In genomic region chrX:13472975-13473665, GRCh38 we compare ENCODE assay signal across 9 cellular contexts.
DNase-seq lines count a peak whose midpoint lies in the region; ATAC-seq and TF ChIP-seq lines count a peak whose summit lies in the region.
"Had no signal": no experiment of that assay in that cellular context is flagged by ENCODE, and none has a peak within 500 bp of the region (broad histone marks: within the 10 kb centered on the region; RNA-seq: fewer than 3 reads in every experiment).

No MANE protein-coding gene starts in this region.

- H3K27me3 Mint-ChIP-seq in activated CD4-positive, alpha-beta T cell treated with anti-CD3 and anti-CD28 coated beads, Interleukin-2, amount 10 ng/mL, durations not matched to agents 24 days and 14 days, result no peaks in the 10 kb centered on the region
- no peaks in the 10 kb centered on the region for H3K27me3 Mint-ChIP-seq in activated CD4-positive, alpha-beta memory T cell treated with anti-CD3 and anti-CD28 coated beads for 36 hours

- peak overlapping the region; percentile 78 for H3K4me3 Mint-ChIP-seq in activated CD4-positive, alpha-beta T cell treated with anti-CD3 and anti-CD28 coated beads, Interleukin-2, amount 10 ng/mL, durations not matched to agents 24 days and 14 days
- H3K4me3 Mint-ChIP-seq in activated CD4-positive, alpha-beta memory T cell treated with anti-CD3 and anti-CD28 coated beads for 36 hours, result no peak overlapping the region

- TF ChIP-seq CTCF in right atrium auricular region (IDR thresholded peaks at IDR 0.05) (no peak), thyroid gland (IDR thresholded peaks at IDR 0.05) (no peak)

- CTCF ChIA-PET in activated CD4-positive, alpha-beta memory T cell treated with anti-CD3 and anti-CD28 coated beads for 36 hours (lab: Charles Lee), result interaction anchor here (1.0 to 1.6 kb wide), 4 partner anchors 10 to 527 kb away, joined by 3 to 5 read pairs (median 5); no protein-coding TSS in a partner anchor

- no peak for DNase-seq in activated CD4-positive, alpha-beta T cell treated with anti-CD3 and anti-CD28 coated beads, Interleukin-2, amount 10 ng/mL, durations not matched to agents 24 days and 14 days
- no peak for DNase-seq in activated CD4-positive, alpha-beta T cell treated with anti-CD3 and anti-CD28 coated beads for 4 hours
- no peak for DNase-seq in activated CD4-positive, alpha-beta memory T cell treated with anti-CD3 and anti-CD28 coated beads for 36 hours
- DNase-seq in right atrium auricular region (ENCODE audit: low spot score) (no peak), thyroid gland (no peak), amniotic stem cell (lab: John Stamatoyannopoulos, UW) (no peak)
- DNase-seq in activated CD8-positive, alpha-beta memory T cell treated with anti-CD3 and anti-CD28 coated beads, Interleukin-2, amount 50 U/mL, for 4 hours, result no peak

- no peak for ATAC-seq in GM19351 (IDR thresholded peaks at IDR 0.05; ENCODE audit: unreplicated experiment)

- 34 to 36% methylated on average over 9 of the region's 9 CpGs for WGBS in thyroid gland, 2 donors

- no peaks in the 10 kb centered on the region for H3K9me3 Mint-ChIP-seq in activated CD4-positive, alpha-beta T cell treated with anti-CD3 and anti-CD28 coated beads, Interleukin-2, amount 10 ng/mL, durations not matched to agents 24 days and 14 days
- H3K9me3 Mint-ChIP-seq in activated CD4-positive, alpha-beta memory T cell treated with anti-CD3 and anti-CD28 coated beads for 36 hours, result no peaks in the 10 kb centered on the region

- TF ChIP-seq POLR2A in thyroid gland (IDR thresholded peaks at IDR 0.05), result no peak

- POLR2A ChIA-PET in activated CD4-positive, alpha-beta memory T cell treated with anti-CD3 and anti-CD28 coated beads for 36 hours (lab: Charles Lee), result no interaction called here

- H3K9me3 ChIP-seq in right atrium auricular region, result no peaks in the 10 kb centered on the region
- no peaks in the 10 kb centered on the region for H3K9me3 ChIP-seq in thyroid gland

- H3K4me1 Mint-ChIP-seq in activated CD4-positive, alpha-beta T cell treated with anti-CD3 and anti-CD28 coated beads, Interleukin-2, amount 10 ng/mL, durations not matched to agents 24 days and 14 days, result peaks cover 24% of the 10 kb centered on the region
- H3K4me1 Mint-ChIP-seq in activated CD4-positive, alpha-beta memory T cell treated with anti-CD3 and anti-CD28 coated beads for 36 hours (ENCODE audit: low read depth), result peaks cover 24% of the 10 kb centered on the region

- H3K27ac ChIP-seq in right atrium auricular region, result peak overlapping the region; percentile 37 to 52
- H3K27ac ChIP-seq in thyroid gland, result peak overlapping the region; percentile 5 to 67 (median 58)
- H3K27ac ChIP-seq: SK-N-MC had no signal

- H3K4me1 ChIP-seq in right atrium auricular region (peaks cover 0 to 12% of the 10 kb centered on the region in 2 donors), thyroid gland (peaks cover 0 to 8% of the 10 kb centered on the region in 2 donors)

- intact Hi-C loops in activated CD4-positive, alpha-beta T cell treated with anti-CD3 and anti-CD28 coated beads, Interleukin-2, amount 10 ng/mL, durations not matched to agents 24 days and 14 days (cut with micrococcal nuclease), result loop anchor here (5.0 kb wide), 1 partner anchor 521 kb away; no protein-coding TSS in a partner anchor
- intact Hi-C loops in activated CD4-positive, alpha-beta memory T cell treated with anti-CD3 and anti-CD28 coated beads for 36 hours (cut with micrococcal nuclease), result loop anchor here (5.0 to 10.0 kb wide), 3 partner anchors 58 to 381 kb away; no protein-coding TSS in a partner anchor
- intact Hi-C loops in thyroid gland (cut with DNase I), result no loop called here

- H3K36me3 ChIP-seq in right atrium auricular region, result no peaks in the 10 kb centered on the region
- H3K36me3 ChIP-seq in thyroid gland, result no peaks in the 10 kb centered on the region

- H3K27me3 ChIP-seq in right atrium auricular region, result no peaks in the 10 kb centered on the region
- H3K27me3 ChIP-seq in thyroid gland, result no peaks in the 10 kb centered on the region

- H3K4me3 ChIP-seq in right atrium auricular region, result no peak overlapping the region
- no peak overlapping the region for H3K4me3 ChIP-seq in thyroid gland (replicated peaks in 1 of 3)
- H3K4me3 ChIP-seq: SK-N-MC had no signal

- H3K36me3 Mint-ChIP-seq in activated CD4-positive, alpha-beta T cell treated with anti-CD3 and anti-CD28 coated beads, Interleukin-2, amount 10 ng/mL, durations not matched to agents 24 days and 14 days (ENCODE audit: low read depth), result no peaks in the 10 kb centered on the region
- no peaks in the 10 kb centered on the region for H3K36me3 Mint-ChIP-seq in activated CD4-positive, alpha-beta memory T cell treated with anti-CD3 and anti-CD28 coated beads for 36 hours

- H3K27ac Mint-ChIP-seq in activated CD4-positive, alpha-beta T cell treated with anti-CD3 and anti-CD28 coated beads, Interleukin-2, amount 10 ng/mL, durations not matched to agents 24 days and 14 days, result peak overlapping the region; percentile 90
- H3K27ac Mint-ChIP-seq in activated CD4-positive, alpha-beta memory T cell treated with anti-CD3 and anti-CD28 coated beads for 36 hours, result peak overlapping the region; percentile 53
